ENCODE assay signal across 24 cellular contexts in the genomic region with DNA sequence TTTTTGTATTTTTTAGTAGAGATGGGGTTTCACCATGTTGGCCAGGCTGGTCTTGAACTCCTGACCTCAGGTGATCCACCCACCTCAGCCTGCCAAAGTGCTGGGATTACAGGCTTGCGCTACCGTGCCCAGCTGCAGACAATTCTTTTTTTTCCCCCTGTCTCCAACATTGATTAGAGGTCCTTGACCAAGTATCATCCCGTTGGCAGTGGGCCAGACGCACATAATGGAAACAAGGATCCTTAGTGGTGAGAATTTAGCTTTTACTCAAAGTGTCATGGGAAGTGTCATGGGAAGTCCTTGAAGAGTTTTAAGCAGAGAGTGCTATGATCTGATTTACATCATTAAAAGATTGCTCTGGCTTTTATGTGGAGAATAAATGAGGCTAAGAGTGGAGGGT. TPM values are rescaled to one million over a fixed set of nuclear protein-coding genes. Genes with fewer than 3 reads are reported as not detected.
DNase-seq lines count a peak whose midpoint lies in the region; ATAC-seq and TF ChIP-seq lines count a peak whose summit lies in the region.
"Had no signal": no experiment of that assay in that cellular context is flagged by ENCODE, and none has a peak within 500 bp of the region (broad histone marks: within the 10 kb centered on the region; RNA-seq: fewer than 3 reads in every experiment).

No MANE protein-coding gene starts in this region.

- ATAC-seq in CD8-positive, alpha-beta T cell, result no peak
- ATAC-seq in GM21515 (IDR thresholded peaks at IDR 0.05; ENCODE audit: unreplicated experiment), result no peak
- no peak for ATAC-seq in natural killer cell treated with Interleukin-12 subunit alpha and Interleukin-12 subunit beta and Interleukin-15 and Interleukin-18, amount 100 ng/mL, for 72 hours

- H3K4me1 ChIP-seq in BE2C, result no peaks in the 10 kb centered on the region
- peaks cover 9% of the 10 kb centered on the region for H3K4me1 ChIP-seq in CD8-positive, alpha-beta T cell (ENCODE audit: insufficient read depth, low read length)

- H3K27ac ChIP-seq in CD8-positive, alpha-beta T cell (ENCODE audit: low read depth, low read length), result no peak overlapping the region
- H3K27ac ChIP-seq: KMS-11, RWPE1 had no signal

- H3K27me3 Mint-ChIP-seq in CD8-positive, alpha-beta T cell (ENCODE audit: low read depth), result no peaks in the 10 kb centered on the region
- no peaks in the 10 kb centered on the region for H3K27me3 Mint-ChIP-seq in endothelial cell (ENCODE audit: unreplicated experiment)
- H3K27me3 Mint-ChIP-seq in natural killer cell treated with Interleukin-12 subunit alpha and Interleukin-12 subunit beta and Interleukin-15 and Interleukin-18, amount 100 ng/mL, for 72 hours, result no peaks in the 10 kb centered on the region

- no peaks in the 10 kb centered on the region for H3K9me3 Mint-ChIP-seq in CD8-positive, alpha-beta T cell
- no peaks in the 10 kb centered on the region for H3K9me3 Mint-ChIP-seq in endothelial cell (ENCODE audit: unreplicated experiment)
- no peaks in the 10 kb centered on the region for H3K9me3 Mint-ChIP-seq in natural killer cell treated with Interleukin-12 subunit alpha and Interleukin-12 subunit beta and Interleukin-15 and Interleukin-18, amount 100 ng/mL, for 72 hours
- H3K9me3 Mint-ChIP-seq: CD8-positive, alpha-beta memory T cell had no signal

- TF ChIP-seq CTCF in BE2C (IDR thresholded peaks at IDR 0.05; ENCODE audit: low read depth, low read length) (no peak), endothelial cell (IDR thresholded peaks at IDR 0.05; ENCODE audit: unreplicated experiment) (no peak)
- no peak for TF ChIP-seq CTCF in CD8-positive, alpha-beta T cell (IDR thresholded peaks at IDR 0.05)

- H3K4me1 Mint-ChIP-seq in CD8-positive, alpha-beta T cell (ENCODE audit: low read depth), result peaks cover 19% of the 10 kb centered on the region
- no peaks in the 10 kb centered on the region for H3K4me1 Mint-ChIP-seq in endothelial cell (ENCODE audit: unreplicated experiment)
- H3K4me1 Mint-ChIP-seq in natural killer cell treated with Interleukin-12 subunit alpha and Interleukin-12 subunit beta and Interleukin-15 and Interleukin-18, amount 100 ng/mL, for 72 hours (ENCODE audit: low read depth in 2 of 2), result peaks cover 8% of the 10 kb centered on the region in 2 donors

- H3K27me3 ChIP-seq in BE2C, result no peaks in the 10 kb centered on the region
- H3K27me3 ChIP-seq in CD8-positive, alpha-beta T cell (ENCODE audit: insufficient read depth, low read length), result no peaks in the 10 kb centered on the region

- no peak overlapping the region for H3K4me3 ChIP-seq in BE2C (ENCODE audit: low read depth, low read length)
- no peak overlapping the region for H3K4me3 ChIP-seq in CD8-positive, alpha-beta T cell (ENCODE audit: low read depth, low read length)

- POLR2A ChIA-PET in CD8-positive, alpha-beta T cell (lab: Charles Lee), result interaction anchor here (1.2 kb wide), 1 partner anchor 99 kb away, joined by 3 read pairs; a partner anchor contains a TSS

- CTCF ChIA-PET in CD8-positive, alpha-beta T cell (lab: Charles Lee), result interaction anchor here (0.6 to 2.1 kb wide), 2 partner anchors 13 to 45 kb away, joined by 4 to 7 read pairs; no protein-coding TSS in a partner anchor

- no peaks in the 10 kb centered on the region for H3K9me3 ChIP-seq in BE2C
- H3K9me3 ChIP-seq in CD8-positive, alpha-beta T cell (ENCODE audit: low read length), result no peaks in the 10 kb centered on the region
- H3K9me3 ChIP-seq: SK-N-SH had no signal

- DNase-seq in BE2C (peak; percentile 14), NCI-H524 (lab: John Stamatoyannopoulos, UW) (peak; percentile 71 to 73), islet precursor cell (peak; percentile 19), endothelial cell (ENCODE audit: low spot score) (no peak), A172 (ENCODE audit: low spot score) (no peak)
- no peak for DNase-seq in CD8-positive, alpha-beta T cell
- DNase-seq in natural killer cell treated with Interleukin-12 subunit alpha and Interleukin-12 subunit beta and Interleukin-15 and Interleukin-18, amount 100 ng/mL, for 72 hours (ENCODE audit: low spot score), result no peak
- DNase-seq: ACHN; C1 segment of cervical spinal cord; Calu3; CD8-positive, alpha-beta memory T cell; DMS153; NCI-H1105 treated with DMSO at 0.1 percent for 48 hours; NCI-H1930; NCI-H526 treated with DMSO at 0.1 percent for 48 hours; NK-92 treated with Interleukin-12 subunit alpha and Interleukin-12 subunit beta, amount 100 ng/mL, for 24 hours; SHP77 treated with DMSO at 0.1 percent for 48 hours; SK-N-SH had no signal

- H3K36me3 Mint-ChIP-seq in CD8-positive, alpha-beta T cell, result no peaks in the 10 kb centered on the region
- H3K36me3 Mint-ChIP-seq in endothelial cell (ENCODE audit: low read depth, unreplicated experiment), result no peaks in the 10 kb centered on the region
- H3K36me3 Mint-ChIP-seq in natural killer cell treated with Interleukin-12 subunit alpha and Interleukin-12 subunit beta and Interleukin-15 and Interleukin-18, amount 100 ng/mL, for 72 hours, result no peaks in the 10 kb centered on the region
- H3K36me3 Mint-ChIP-seq: CD8-positive, alpha-beta memory T cell had no signal

- no peaks in the 10 kb centered on the region for H3K36me3 ChIP-seq in BE2C
- H3K36me3 ChIP-seq in CD8-positive, alpha-beta T cell (ENCODE audit: insufficient read depth, low read length), result no peaks in the 10 kb centered on the region

- intact Hi-C loops in CD8-positive, alpha-beta T cell (cut with DNase I, micrococcal nuclease), result loop anchor here (5.0 kb wide), 2 partner anchors 88 to 183 kb away; a partner anchor contains a TSS

- no peak overlapping the region for H3K4me3 Mint-ChIP-seq in CD8-positive, alpha-beta T cell
- H3K4me3 Mint-ChIP-seq in endothelial cell (ENCODE audit: unreplicated experiment), result no peak overlapping the region
- H3K4me3 Mint-ChIP-seq in natural killer cell treated with Interleukin-12 subunit alpha and Interleukin-12 subunit beta and Interleukin-15 and Interleukin-18, amount 100 ng/mL, for 72 hours, result no peak overlapping the region
- H3K4me3 Mint-ChIP-seq: CD8-positive, alpha-beta memory T cell had no signal

- peak overlapping the region; percentile 37 for H3K27ac Mint-ChIP-seq in CD8-positive, alpha-beta T cell
- H3K27ac Mint-ChIP-seq in endothelial cell (ENCODE audit: unreplicated experiment), result no peak overlapping the region
- H3K27ac Mint-ChIP-seq in natural killer cell treated with Interleukin-12 subunit alpha and Interleukin-12 subunit beta and Interleukin-15 and Interleukin-18, amount 100 ng/mL, for 72 hours, result no peak overlapping the region

RNA-seq across cellular contexts. Expression of a gene that starts 2.1 kb away (rescaled TPM):
- not detected for polyA plus RNA-seq in BE2C (2012; ENCODE audit: insufficient read depth, insufficient read length, low read depth)
- total RNA-seq in CD8-positive, alpha-beta T cell, result not detected
- total RNA-seq in endothelial cell (ENCODE audit: unreplicated experiment), result not detected
- not detected in 2 replicates for total RNA-seq in A172 (2014; rRNA removed; shearing (Covaris generic))
- under 1 TPM in 1 of 2 donors, not detected in 1; 0.12 TPM for total RNA-seq in natural killer cell treated with Interleukin-12 subunit alpha and Interleukin-12 subunit beta and Interleukin-15 and Interleukin-18, amount 100 ng/mL, for 72 hours
- total RNA-seq: Calu3; CD8-positive, alpha-beta memory T cell; Daoy; H1; HT1080 had no signal
- polyA plus RNA-seq: CD8-positive, alpha-beta memory T cell; H1; SK-N-SH had no signal

Comparison
In these comparisons a context has a peak if more than half of its experiments do, and no peak if none do; other contexts are left out.
1. DNase-seq: peak in BE2C (single experiment), NCI-H524 (2 of 2) and islet precursor cell (single experiment); none in CD8-positive, alpha-beta T cell (0 of 7), endothelial cell (single experiment), A172 (single experiment) and natural killer cell treated with Interleukin-12 subunit alpha and Interleukin-12 subunit beta and Interleukin-15 and Interleukin-18, amount 100 ng/mL, for 72 hours (single experiment).